1 cellular context compared by ENCODE assay signal in genomic region chr7:106814887-106815286, GRCh38.
TF ChIP-seq lines count a peak whose summit lies in the region.

No MANE protein-coding gene starts in this region.

TF ChIP-seq in K562, 482 proteins besides CTCF, POLR2A, EP300 and RAD21 (continued from another document):
- TF ChIP-seq, protein P1, sequence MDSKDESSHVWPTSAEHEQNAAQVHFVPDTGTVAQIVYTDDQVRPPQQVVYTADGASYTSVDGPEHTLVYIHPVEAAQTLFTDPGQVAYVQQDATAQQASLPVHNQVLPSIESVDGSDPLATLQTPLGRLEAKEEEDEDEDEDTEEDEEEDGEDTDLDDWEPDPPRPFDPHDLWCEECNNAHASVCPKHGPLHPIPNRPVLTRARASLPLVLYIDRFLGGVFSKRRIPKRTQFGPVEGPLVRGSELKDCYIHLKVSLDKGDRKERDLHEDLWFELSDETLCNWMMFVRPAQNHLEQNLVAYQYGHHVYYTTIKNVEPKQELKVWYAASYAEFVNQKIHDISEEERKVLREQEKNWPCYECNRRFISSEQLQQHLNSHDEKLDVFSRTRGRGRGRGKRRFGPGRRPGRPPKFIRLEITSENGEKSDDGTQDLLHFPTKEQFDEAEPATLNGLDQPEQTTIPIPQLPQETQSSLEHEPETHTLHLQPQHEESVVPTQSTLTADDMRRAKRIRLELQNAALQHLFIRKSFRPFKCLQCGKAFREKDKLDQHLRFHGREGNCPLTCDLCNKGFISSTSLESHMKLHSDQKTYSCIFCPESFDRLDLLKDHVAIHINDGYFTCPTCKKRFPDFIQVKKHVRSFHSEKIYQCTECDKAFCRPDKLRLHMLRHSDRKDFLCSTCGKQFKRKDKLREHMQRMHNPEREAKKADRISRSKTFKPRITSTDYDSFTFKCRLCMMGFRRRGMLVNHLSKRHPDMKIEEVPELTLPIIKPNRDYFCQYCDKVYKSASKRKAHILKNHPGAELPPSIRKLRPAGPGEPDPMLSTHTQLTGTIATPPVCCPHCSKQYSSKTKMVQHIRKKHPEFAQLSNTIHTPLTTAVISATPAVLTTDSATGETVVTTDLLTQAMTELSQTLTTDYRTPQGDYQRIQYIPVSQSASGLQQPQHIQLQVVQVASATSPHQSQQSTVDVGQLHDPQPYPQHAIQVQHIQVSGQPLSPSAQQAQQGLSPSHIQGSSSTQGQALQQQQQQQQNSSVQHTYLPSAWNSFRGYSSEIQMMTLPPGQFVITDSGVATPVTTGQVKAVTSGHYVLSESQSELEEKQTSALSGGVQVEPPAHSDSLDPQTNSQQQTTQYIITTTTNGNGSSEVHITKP (IDR thresholded peaks at IDR 0.05; ENCODE audit: partially characterized antibody), result no peak
- TF ChIP-seq E2F3 (CRISPR knock-in tag; IDR thresholded peaks at IDR 0.05) (0 out of 2 replicates have a peak, but pooled peaks have one; percentile 73), GABPA (tag; conservative IDR thresholded peaks at IDR 0.05; ENCODE audit: low read depth) (no peak), ZNF23 (CRISPR knock-in tag; IDR thresholded peaks at IDR 0.05) (no peak), ZNF444 (CRISPR knock-in tag; IDR thresholded peaks at IDR 0.05) (no peak), SRSF9 (IDR thresholded peaks at IDR 0.05; ENCODE audit: borderline replicate concordance, low read depth, low read length) (no peak), TARDBP (IDR thresholded peaks at IDR 0.05) (no peak), ZNF512 (tag; IDR thresholded peaks at IDR 0.05) (no peak), RAD51 (IDR thresholded peaks at IDR 0.05; ENCODE audit: borderline replicate concordance, low read depth) (no peak), CBFB (CRISPR knock-in tag; IDR thresholded peaks at IDR 0.05) (no peak), TAF1 (IDR thresholded peaks at IDR 0.05; ENCODE audit: control insufficient read depth, extremely low read depth, insufficient read depth, low read length, severe bottlenecking) (no peak), ERF (CRISPR knock-in tag; IDR thresholded peaks at IDR 0.05) (0 out of 2 replicates have a peak, but pooled peaks have one; percentile 76), ZBTB43 (CRISPR knock-in tag; IDR thresholded peaks at IDR 0.05) (no peak), ETS2 (tag; IDR thresholded peaks at IDR 0.05; ENCODE audit: borderline replicate concordance, poor library complexity, severe bottlenecking) (no peak), CREB3 (tag; conservative IDR thresholded peaks at IDR 0.05; ENCODE audit: low read depth) (peak; percentile 62; the same call in 1 of the 2 replicates), CTBP1 (IDR thresholded peaks at IDR 0.05; ENCODE audit: borderline replicate concordance) (no peak), DEAF1 (CRISPR knock-in tag; IDR thresholded peaks at IDR 0.05) (peak; percentile 31), SREBF1 (IDR thresholded peaks at IDR 0.05; ENCODE audit: borderline replicate concordance, low read depth, low read length) (no peak), SMARCA5 (IDR thresholded peaks at IDR 0.05) (no peak), ZBTB12 (CRISPR knock-in tag; IDR thresholded peaks at IDR 0.05) (no peak), ELF1 (tag; IDR thresholded peaks at IDR 0.05) (no peak), SMARCA4 (IDR thresholded peaks at IDR 0.05) (no peak), MBD2 (IDR thresholded peaks at IDR 0.05; ENCODE audit: borderline replicate concordance, low read depth) (no peak), KLF1 (tag; IDR thresholded peaks at IDR 0.05) (no peak; the same call in 1 of the 2 replicates), NR1H2 (CRISPR knock-in tag; IDR thresholded peaks at IDR 0.05) (no peak)
- TF ChIP-seq, protein P2, sequence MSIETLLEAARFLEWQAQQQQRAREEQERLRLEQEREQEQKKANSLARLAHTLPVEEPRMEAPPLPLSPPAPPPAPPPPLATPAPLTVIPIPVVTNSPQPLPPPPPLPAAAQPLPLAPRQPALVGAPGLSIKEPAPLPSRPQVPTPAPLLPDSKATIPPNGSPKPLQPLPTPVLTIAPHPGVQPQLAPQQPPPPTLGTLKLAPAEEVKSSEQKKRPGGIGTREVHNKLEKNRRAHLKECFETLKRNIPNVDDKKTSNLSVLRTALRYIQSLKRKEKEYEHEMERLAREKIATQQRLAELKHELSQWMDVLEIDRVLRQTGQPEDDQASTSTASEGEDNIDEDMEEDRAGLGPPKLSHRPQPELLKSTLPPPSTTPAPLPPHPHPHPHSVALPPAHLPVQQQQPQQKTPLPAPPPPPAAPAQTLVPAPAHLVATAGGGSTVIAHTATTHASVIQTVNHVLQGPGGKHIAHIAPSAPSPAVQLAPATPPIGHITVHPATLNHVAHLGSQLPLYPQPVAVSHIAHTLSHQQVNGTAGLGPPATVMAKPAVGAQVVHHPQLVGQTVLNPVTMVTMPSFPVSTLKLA (conservative IDR thresholded peaks at IDR 0.05), result no peak; a peak in 1 of 4 replicates
- TF ChIP-seq, protein P3, sequence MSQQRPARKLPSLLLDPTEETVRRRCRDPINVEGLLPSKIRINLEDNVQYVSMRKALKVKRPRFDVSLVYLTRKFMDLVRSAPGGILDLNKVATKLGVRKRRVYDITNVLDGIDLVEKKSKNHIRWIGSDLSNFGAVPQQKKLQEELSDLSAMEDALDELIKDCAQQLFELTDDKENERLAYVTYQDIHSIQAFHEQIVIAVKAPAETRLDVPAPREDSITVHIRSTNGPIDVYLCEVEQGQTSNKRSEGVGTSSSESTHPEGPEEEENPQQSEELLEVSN (IDR thresholded peaks at IDR 0.05; ENCODE audit: borderline replicate concordance in 1 of 2, extremely low read depth in 1 of 2, insufficient read depth in 1 of 2, insufficient read length in 1 of 2, low read depth in 1 of 2, low read length in 1 of 2, poor library complexity in 1 of 2, severe bottlenecking in 1 of 2), result no peak
- TF ChIP-seq, protein P4, sequence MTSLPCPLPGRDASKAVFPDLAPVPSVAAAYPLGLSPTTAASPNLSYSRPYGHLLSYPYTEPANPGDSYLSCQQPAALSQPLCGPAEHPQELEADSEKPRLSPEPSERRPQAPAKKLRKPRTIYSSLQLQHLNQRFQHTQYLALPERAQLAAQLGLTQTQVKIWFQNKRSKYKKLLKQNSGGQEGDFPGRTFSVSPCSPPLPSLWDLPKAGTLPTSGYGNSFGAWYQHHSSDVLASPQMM (CRISPR knock-in tag; IDR thresholded peaks at IDR 0.05), result no peak
- TF ChIP-seq, protein P5, sequence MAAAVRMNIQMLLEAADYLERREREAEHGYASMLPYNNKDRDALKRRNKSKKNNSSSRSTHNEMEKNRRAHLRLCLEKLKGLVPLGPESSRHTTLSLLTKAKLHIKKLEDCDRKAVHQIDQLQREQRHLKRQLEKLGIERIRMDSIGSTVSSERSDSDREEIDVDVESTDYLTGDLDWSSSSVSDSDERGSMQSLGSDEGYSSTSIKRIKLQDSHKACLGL (CRISPR knock-in tag; IDR thresholded peaks at IDR 0.05; ENCODE audit: borderline replicate concordance, poor library complexity, severe bottlenecking), result no peak
